1 cellular context compared by ENCODE assay signal in genomic region chr5:138975098-138975847, GRCh38.
TF ChIP-seq lines count a peak whose summit lies in the region.

No MANE protein-coding gene starts in this region.

TF ChIP-seq in GM23338, 12 proteins besides CTCF, POLR2A, EP300 and RAD21 (continued from another document):
- TF ChIP-seq ZNF462 (CRISPR knock-in tag; IDR thresholded peaks at IDR 0.05), result no peak
- TF ChIP-seq POLR2AphosphoS5 (IDR thresholded peaks at IDR 0.05; ENCODE audit: low read depth), result no peak
TF ChIP-seq in GM23338: peak in this region for 0.
